In genomic region chr20:14582855-14583254, GRCh38 we compare ENCODE assay signal across 19 cellular contexts.
DNase-seq lines count a peak whose midpoint lies in the region; ATAC-seq and TF ChIP-seq lines count a peak whose summit lies in the region.
"Had no signal": no experiment of that assay in that cellular context is flagged by ENCODE, and none has a peak within 500 bp of the region (broad histone marks: within the 10 kb centered on the region; RNA-seq: fewer than 3 reads in every experiment).

No MANE protein-coding gene starts in this region.

- CTCF ChIA-PET in PC-9 (lab: Charles Lee): no interaction called here

- H3K36me3 ChIP-seq in PC-9 (ENCODE audit: low read depth) (no peaks in the 10 kb centered on the region), mucosa of descending colon (ENCODE audit: low read depth) (no peaks in the 10 kb centered on the region)
- H3K36me3 ChIP-seq: neutrophil had no signal

- ATAC-seq in mucosa of descending colon (no peak), HG03457 (IDR thresholded peaks at IDR 0.05; ENCODE audit: unreplicated experiment) (no peak), HG02678 (IDR thresholded peaks at IDR 0.05; ENCODE audit: unreplicated experiment) (no peak), GM18868 (IDR thresholded peaks at IDR 0.05; ENCODE audit: unreplicated experiment) (no peak)
- ATAC-seq: stimulated activated effector memory CD8-positive, alpha-beta T cell treated with anti-CD3 and anti-CD28 coated beads, Interleukin-12 subunit alpha, Interleukin-12 subunit beta, amount 100 ng/mL, for 72 hours; T-cell had no signal

- H3K4me1 ChIP-seq in PC-9 (replicated peaks; ENCODE audit: insufficient read depth): peaks cover 13% of the 10 kb centered on the region
- H3K4me1 ChIP-seq in mucosa of descending colon (ENCODE audit: low read depth): no peaks in the 10 kb centered on the region

- H3K9me3 ChIP-seq in PC-9 (ENCODE audit: insufficient read depth, low read depth): no peaks in the 10 kb centered on the region
- no peaks in the 10 kb centered on the region for H3K9me3 ChIP-seq in mucosa of descending colon
- H3K9me3 ChIP-seq: neutrophil had no signal

- no peak overlapping the region for H2AFZ ChIP-seq in PC-9

- H3K79me2 ChIP-seq in PC-9 (ENCODE audit: low read depth): no peaks in the 10 kb centered on the region

- H3K4me3 ChIP-seq in PC-9: no peak overlapping the region
- H3K4me3 ChIP-seq in fibroblast of mammary gland (ENCODE audit: control insufficient read depth, low read depth, low read length): no peak overlapping the region
- H3K4me3 ChIP-seq in mucosa of descending colon: no peak overlapping the region
- H3K4me3 ChIP-seq: skin epidermis had no signal

- H3K9me2 ChIP-seq in PC-9 (ENCODE audit: insufficient read depth): no peaks in the 10 kb centered on the region

- peak; percentile 23 for DNase-seq in GM04504 (ENCODE audit: low read depth)
- DNase-seq in PC-9: no peak
- DNase-seq in fibroblast of mammary gland (ENCODE audit: low read depth): peak; percentile 58
- no peak for DNase-seq in mucosa of descending colon
- DNase-seq: activated CD4-positive, CD25-positive, alpha-beta regulatory T cell; activated gamma-delta T cell treated with Interleukin-2 at 50 U/mL for 16 hours; kidney; midbrain; NCI-H187; T-cell; trophoblast cell had no signal

- POLR2A ChIA-PET in PC-9 (lab: Charles Lee; ENCODE audit: unreplicated experiment): no interaction called here

- TF ChIP-seq CTCF in 22Rv1 (IDR thresholded peaks at IDR 0.05) (no peak), PC-9 (conservative IDR thresholded peaks at IDR 0.05) (no peak), fibroblast of mammary gland (conservative IDR thresholded peaks at IDR 0.05; ENCODE audit: control insufficient read depth, insufficient read depth, low read depth, low read length) (no peak), mucosa of descending colon (IDR thresholded peaks at IDR 0.05) (no peak)

- H3F3A ChIP-seq in PC-9 (ENCODE audit: insufficient read depth, low read depth): peaks cover 11% of the 10 kb centered on the region

- no TSS peak for BruUV-seq in PC-9 (replicated peaks; lab: Mats Ljungman, UMichigan)

- H3K4me2 ChIP-seq in PC-9: 0 out of 2 replicates have a peak overlapping the region, but pooled peaks have one; percentile 0

- no peaks in the 10 kb centered on the region for H3K27me3 ChIP-seq in PC-9 (ENCODE audit: insufficient read depth, low read depth)
- H3K27me3 ChIP-seq: neutrophil had no signal

- H4K20me1 ChIP-seq in PC-9 (ENCODE audit: insufficient read depth): no peaks in the 10 kb centered on the region

- H3K27ac ChIP-seq in 22Rv1 (peak overlapping the region; percentile 55), PC-9 (no peak overlapping the region)
- H3K27ac ChIP-seq: neutrophil, RWPE1, skin epidermis had no signal

- intact Hi-C loops in PC-9 (cut with micrococcal nuclease; ENCODE audit: unreplicated experiment): loop anchor here (10.0 kb wide), 1 partner anchor 248 kb away; the partner anchor contains the start of gene FLRT3
- intact Hi-C loops in mucosa of descending colon (cut with DNase I, micrococcal nuclease): no loop called here

Comparison
In these comparisons a context has a peak if more than half of its experiments do, and no peak if none do; other contexts are left out.
1. DNase-seq: peak in GM04504 (single experiment) and fibroblast of mammary gland (single experiment); none in PC-9 (0 of 2) and mucosa of descending colon (0 of 3).